ENCODE assay signal across 8 cellular contexts in the genomic region with DNA sequence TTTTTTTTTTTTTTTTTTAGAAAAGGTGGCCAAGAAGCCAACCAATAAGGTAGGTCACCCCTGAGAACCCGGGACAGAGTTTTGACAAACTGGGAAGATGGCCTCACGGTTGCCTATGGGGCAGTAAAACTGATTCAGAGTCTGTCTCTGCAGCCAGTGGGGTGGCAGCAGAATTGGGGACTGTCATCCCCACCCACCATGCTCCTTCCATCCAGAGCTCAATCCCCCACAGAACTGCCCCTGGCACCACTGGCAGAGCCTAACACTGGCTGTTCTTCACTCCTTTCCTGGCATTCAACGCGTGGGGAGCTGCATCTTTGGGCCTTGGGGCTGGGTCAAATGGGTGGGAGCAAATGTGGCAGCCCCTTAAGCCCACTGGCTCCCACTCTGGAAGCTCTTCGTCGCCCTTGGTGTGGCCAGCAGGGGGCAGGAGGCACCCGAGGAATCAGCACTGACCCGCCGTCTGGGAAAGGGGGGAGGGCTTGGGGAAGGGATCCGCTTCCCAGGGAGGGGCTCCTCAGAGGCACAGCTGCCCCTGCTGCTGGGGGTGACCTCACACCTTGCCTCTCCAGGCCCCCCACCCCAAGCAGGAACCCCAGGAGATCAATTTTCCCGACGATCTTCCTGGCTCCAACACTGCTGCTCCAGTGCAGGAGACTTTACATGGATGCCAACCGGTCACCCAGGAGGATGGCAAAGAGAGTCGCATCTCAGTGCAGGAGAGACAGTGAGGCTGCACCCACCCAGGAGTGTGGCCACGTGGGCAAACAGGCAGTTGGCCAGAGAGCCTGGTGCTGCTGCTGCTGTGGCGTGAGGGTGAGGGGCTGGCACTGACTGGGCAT. TPM values are rescaled to one million over a fixed set of nuclear protein-coding genes. Genes with fewer than 3 reads are reported as not detected.
A peak's percentile ranks its signal among the peaks of the same experiment; 100 is the strongest.
DNase-seq lines count a peak whose midpoint lies in the region; ATAC-seq and TF ChIP-seq lines count a peak whose summit lies in the region.

No MANE protein-coding gene starts in this region.

- H3K4me3 ChIP-seq in Panc1 (ENCODE audit: low read depth in 2 of 2, low read length in 2 of 2): no peak overlapping the region

- no peak overlapping the region for H3K27ac Mint-ChIP-seq in stimulated activated memory B cell treated with anti-CD40 and anti-IgM and Interleukin-4, amounts not matched to agents 10 μg/mL and 1 μg/mL and 100 μg/mL, for 72 hours

- CTCF ChIA-PET in Panc1 (lab: Charles Lee): interaction anchor here (0.6 to 1.0 kb wide), 8 partner anchors 8 to 310 kb away, joined by 3 to 6 read pairs (median 3); no protein-coding TSS in a partner anchor

- DNase-seq in stimulated activated CD4-positive, alpha-beta T cell treated with anti-CD3 and anti-CD28 coated beads, Interleukin-15, amount 100 ng/mL, for 24 hours: peak; percentile 27
- no peak for DNase-seq in stimulated activated CD4-positive, alpha-beta T cell treated with anti-CD3 and anti-CD28 coated beads, Interleukin-12 subunit alpha, Interleukin-12 subunit beta, amount 100 ng/mL, for 4 hours
- DNase-seq in Panc1 (ENCODE audit: low read depth, low spot score) (no peak), Right ventricle myocardium superior (peak; percentile 54), superior temporal gyrus (ENCODE audit: extremely low spot score) (peak; percentile 62), DMS79 (lab: John Stamatoyannopoulos, UW) (no peak)

- H3K36me3 ChIP-seq in Panc1 (ENCODE audit: control insufficient read depth, insufficient read depth, low read length): 0 out of 2 replicates have a peak, but pooled peaks cover 2% of the 10 kb centered on the region

- intact Hi-C loops in Panc1 (cut with micrococcal nuclease; ENCODE audit: unreplicated experiment) (no loop called here), Right ventricle myocardium superior (cut with DNase I) (no loop called here)

- no peak overlapping the region for H3K4me3 Mint-ChIP-seq in stimulated activated memory B cell treated with anti-CD40 and anti-IgM and Interleukin-4, amounts not matched to agents 10 μg/mL and 1 μg/mL and 100 μg/mL, for 72 hours

- peaks cover 6% of the 10 kb centered on the region; the same call in 1 of the 2 replicates for H3K27me3 ChIP-seq in Panc1 (ENCODE audit: control insufficient read depth, insufficient read depth, low read length)

- H3K4me1 Mint-ChIP-seq in stimulated activated memory B cell treated with anti-CD40 and anti-IgM and Interleukin-4, amounts not matched to agents 10 μg/mL and 1 μg/mL and 100 μg/mL, for 72 hours: peaks cover 89% of the 10 kb centered on the region

- H3K4me1 ChIP-seq in Panc1 (ENCODE audit: control insufficient read depth, insufficient read depth, low read length): peaks cover 4% of the 10 kb centered on the region; the same call in 1 of the 2 replicates

- H3K27me3 Mint-ChIP-seq in stimulated activated memory B cell treated with anti-CD40 and anti-IgM and Interleukin-4, amounts not matched to agents 10 μg/mL and 1 μg/mL and 100 μg/mL, for 72 hours: no peaks in the 10 kb centered on the region

- BruUV-seq in Panc1 (replicated peaks; lab: Mats Ljungman, UMichigan): no TSS peak

- peaks cover 50% of the 10 kb centered on the region for H3K36me3 Mint-ChIP-seq in stimulated activated memory B cell treated with anti-CD40 and anti-IgM and Interleukin-4, amounts not matched to agents 10 μg/mL and 1 μg/mL and 100 μg/mL, for 72 hours

- no peaks in the 10 kb centered on the region for H3K9me3 Mint-ChIP-seq in stimulated activated memory B cell treated with anti-CD40 and anti-IgM and Interleukin-4, amounts not matched to agents 10 μg/mL and 1 μg/mL and 100 μg/mL, for 72 hours

- TF ChIP-seq CTCF in Panc1 (IDR thresholded peaks at IDR 0.05): peak; percentile 85

- ATAC-seq in Panc1 (no peak), Right ventricle myocardium superior (ENCODE audit: poor library complexity) (peak; percentile 73), HG02884 (IDR thresholded peaks at IDR 0.05; ENCODE audit: unreplicated experiment) (no peak)
- no peak for ATAC-seq in stimulated activated memory B cell treated with anti-CD40 and anti-IgM and Interleukin-4, amounts not matched to agents 10 μg/mL and 1 μg/mL and 100 μg/mL, for 72 hours

- no peak overlapping the region for H3K27ac ChIP-seq in Panc1 (ENCODE audit: low read length)

- POLR2A ChIA-PET in Panc1 (lab: Charles Lee): interaction anchor here (0.7 kb wide), 1 partner anchor 29 kb away, joined by 14 read pairs; no protein-coding TSS in a partner anchor

- H3K9me3 ChIP-seq in Panc1 (ENCODE audit: control insufficient read depth, insufficient read depth, low read depth, low read length): no peaks in the 10 kb centered on the region

- in situ Hi-C loops in Panc1 (cut with HindIII; ENCODE audit: low pct_unique_long_range_greater_than_20kb, low sequenced_read_pairs): no loop called here

RNA-seq across cellular contexts. Expression of a gene that starts 10.4 kb away (rescaled TPM):
- total RNA-seq in Panc1 (2021; ENCODE audit: unreplicated experiment): 14.1 TPM
- 21.9 TPM for polyA plus RNA-seq in Panc1 (2012; ENCODE audit: insufficient read length)
- total RNA-seq in Right ventricle myocardium superior: 7.4 TPM

RNA-seq across cellular contexts. Expression of a gene that starts 38.8 kb away (rescaled TPM):
- 30.6 TPM for total RNA-seq in Panc1 (2021; ENCODE audit: unreplicated experiment)
- polyA plus RNA-seq in Panc1 (2012; ENCODE audit: insufficient read length): 24.3 TPM
- 23.0 TPM for total RNA-seq in Right ventricle myocardium superior

Comparison
In these comparisons a context has a peak if more than half of its experiments do, and no peak if none do; other contexts are left out.
1. DNase-seq: peak in stimulated activated CD4-positive, alpha-beta T cell treated with anti-CD3 and anti-CD28 coated beads, Interleukin-15, amount 100 ng/mL, for 24 hours (single experiment), Right ventricle myocardium superior (single experiment) and superior temporal gyrus (single experiment); none in stimulated activated CD4-positive, alpha-beta T cell treated with anti-CD3 and anti-CD28 coated beads, Interleukin-12 subunit alpha, Interleukin-12 subunit beta, amount 100 ng/mL, for 4 hours (single experiment), Panc1 (single experiment) and DMS79 (single experiment).